ENCODE assay signal across 1 cellular context in the genomic region with DNA sequence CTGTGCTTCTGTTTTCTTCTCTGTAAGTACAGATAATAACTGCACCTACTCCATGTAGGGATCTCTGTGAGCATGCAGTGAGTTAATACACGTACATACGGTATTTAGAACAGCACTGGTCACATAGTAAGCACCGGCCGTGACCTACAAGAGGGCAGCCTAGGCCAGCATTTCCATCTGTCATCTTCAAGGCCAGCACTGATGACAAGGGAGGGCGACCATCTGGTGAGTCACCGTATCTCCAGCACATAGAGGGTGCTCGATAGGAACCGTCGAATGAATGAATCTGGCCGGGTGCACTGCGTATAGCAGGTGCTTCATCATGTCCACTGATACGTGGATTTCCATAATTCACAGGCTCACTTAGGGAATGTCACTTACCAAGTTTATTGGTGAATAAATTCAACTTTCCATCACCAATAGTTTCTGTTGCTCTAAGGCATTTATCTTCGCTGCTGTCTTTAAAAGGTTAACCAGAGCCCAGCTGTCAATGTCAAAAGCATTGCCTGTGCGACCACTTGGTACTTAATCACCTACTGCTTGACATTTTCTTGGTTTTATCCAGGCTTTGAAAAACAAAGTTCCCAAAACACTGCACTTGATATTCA.
TF ChIP-seq lines count a peak whose summit lies in the region.

No MANE protein-coding gene starts in this region.

TF ChIP-seq in K562, 482 proteins besides CTCF, POLR2A, EP300 and RAD21 (continued from another document and continues in another):
- TF ChIP-seq CHD7 (IDR thresholded peaks at IDR 0.05; ENCODE audit: low read depth, low read length) (peak; percentile 69), SAFB (IDR thresholded peaks at IDR 0.05; ENCODE audit: borderline replicate concordance, low read depth, low read length) (no peak), PHF21A (IDR thresholded peaks at IDR 0.05; ENCODE audit: borderline replicate concordance, low read depth) (peak; percentile 100), TCF3 (CRISPR knock-in tag; IDR thresholded peaks at IDR 0.05) (peak; percentile 87), BHLHE40 (IDR thresholded peaks at IDR 0.05; ENCODE audit: low read length) (peak; percentile 60), ZNF766 (CRISPR knock-in tag; conservative IDR thresholded peaks at IDR 0.05) (0 out of 2 replicates have a peak, but pooled peaks have one; percentile 51), SLC30A9 (CRISPR knock-in tag; IDR thresholded peaks at IDR 0.05) (no peak), ETV5 (CRISPR knock-in tag; IDR thresholded peaks at IDR 0.05; ENCODE audit: low read depth) (no peak), PHF8 (IDR thresholded peaks at IDR 0.05; ENCODE audit: borderline replicate concordance, low read length) (no peak; the same call in 1 of the 2 replicates), PKNOX1 (IDR thresholded peaks at IDR 0.05) (peak; percentile 81), MTA2 (IDR thresholded peaks at IDR 0.05; ENCODE audit: low read depth) (peak; percentile 39; the same call in 1 of the 2 replicates), NBN (IDR thresholded peaks at IDR 0.05; ENCODE audit: low read depth) (0 out of 2 replicates have a peak, but pooled peaks have one; percentile 44), ZNF282 (CRISPR knock-in tag; IDR thresholded peaks at IDR 0.05) (no peak), TOE1 (IDR thresholded peaks at IDR 0.05; ENCODE audit: borderline replicate concordance) (no peak; the same call in 1 of the 2 replicates), TOE1 (CRISPR knock-in tag; IDR thresholded peaks at IDR 0.05; ENCODE audit: borderline replicate concordance, low read depth) (no peak), HSF4 (CRISPR knock-in tag; IDR thresholded peaks at IDR 0.05; ENCODE audit: borderline replicate concordance) (no peak), POLR2AphosphoS5 (IDR thresholded peaks at IDR 0.05; ENCODE audit: control insufficient read depth, insufficient read depth, low read depth, low read length) (peak; percentile 23; the same call in 1 of the 2 replicates), SMAD4 (CRISPR knock-in tag; conservative IDR thresholded peaks at IDR 0.05) (peak; percentile 23; the same call in 1 of the 2 replicates), GTF2E2 (tag; IDR thresholded peaks at IDR 0.05) (no peak)
- TF ChIP-seq, protein P1, sequence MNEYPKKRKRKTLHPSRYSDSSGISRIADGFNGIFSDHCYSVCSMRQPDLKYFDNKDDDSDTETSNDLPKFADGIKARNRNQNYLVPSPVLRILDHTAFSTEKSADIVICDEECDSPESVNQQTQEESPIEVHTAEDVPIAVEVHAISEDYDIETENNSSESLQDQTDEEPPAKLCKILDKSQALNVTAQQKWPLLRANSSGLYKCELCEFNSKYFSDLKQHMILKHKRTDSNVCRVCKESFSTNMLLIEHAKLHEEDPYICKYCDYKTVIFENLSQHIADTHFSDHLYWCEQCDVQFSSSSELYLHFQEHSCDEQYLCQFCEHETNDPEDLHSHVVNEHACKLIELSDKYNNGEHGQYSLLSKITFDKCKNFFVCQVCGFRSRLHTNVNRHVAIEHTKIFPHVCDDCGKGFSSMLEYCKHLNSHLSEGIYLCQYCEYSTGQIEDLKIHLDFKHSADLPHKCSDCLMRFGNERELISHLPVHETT (CRISPR knock-in tag; conservative IDR thresholded peaks at IDR 0.05 in 1 of 2, IDR thresholded peaks at IDR 0.05 in 1 of 2): peak in 1 of 2 experiments; percentile 74; a peak in 2 of 4 replicates
- TF ChIP-seq, protein P2, sequence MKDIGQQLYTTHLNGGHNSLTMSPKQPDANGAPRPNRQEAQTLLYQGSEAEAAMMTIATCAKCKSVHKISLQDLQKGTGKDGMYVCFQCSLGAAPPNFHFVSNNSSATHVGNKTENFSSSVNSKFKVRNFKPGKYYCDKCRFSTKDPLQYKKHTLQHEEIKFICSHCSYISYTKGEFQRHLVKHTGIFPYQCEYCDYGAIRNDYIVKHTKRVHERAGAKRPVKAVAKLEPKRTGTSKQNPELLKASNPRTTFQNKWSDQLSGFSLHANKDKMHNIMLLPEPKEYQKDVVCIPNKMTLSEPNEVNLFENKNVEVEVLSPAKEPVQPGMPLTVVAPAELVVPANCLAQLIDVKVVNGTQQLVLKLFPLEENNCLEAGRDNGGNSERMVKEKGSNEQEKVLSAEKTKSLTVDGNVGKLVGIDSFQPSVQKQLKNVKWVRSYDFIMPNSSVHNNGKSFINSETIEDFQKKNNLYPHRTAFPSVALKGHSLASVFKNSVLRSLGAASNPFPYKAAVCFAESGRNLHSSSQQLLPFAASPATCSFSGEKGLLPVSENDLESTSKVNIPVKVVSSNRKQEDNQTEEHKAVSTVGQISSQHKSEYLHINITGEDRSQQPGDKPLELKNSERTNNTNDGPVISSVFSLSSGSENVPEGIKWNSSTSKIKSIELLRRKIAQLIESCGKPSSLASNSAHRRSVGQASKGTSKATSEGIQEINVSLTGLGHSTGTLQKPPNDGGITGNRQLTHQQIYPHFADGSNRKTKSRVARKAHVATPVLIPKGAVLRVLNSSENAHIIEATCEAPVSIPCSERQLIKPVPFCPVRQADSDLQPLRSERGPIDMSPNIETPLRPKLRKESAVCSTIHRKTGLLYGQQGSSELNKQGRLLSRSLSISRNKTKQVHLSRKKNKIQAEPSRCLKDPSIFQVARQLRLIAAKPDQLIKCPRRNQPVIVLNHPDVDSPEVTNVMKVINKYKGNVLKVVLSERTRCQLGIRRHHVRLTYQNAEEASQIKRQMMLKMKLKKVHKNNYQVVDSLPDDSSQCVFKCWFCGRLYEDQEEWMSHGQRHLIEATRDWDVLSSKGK (CRISPR knock-in tag; IDR thresholded peaks at IDR 0.05): no peak
- TF ChIP-seq, protein P3, sequence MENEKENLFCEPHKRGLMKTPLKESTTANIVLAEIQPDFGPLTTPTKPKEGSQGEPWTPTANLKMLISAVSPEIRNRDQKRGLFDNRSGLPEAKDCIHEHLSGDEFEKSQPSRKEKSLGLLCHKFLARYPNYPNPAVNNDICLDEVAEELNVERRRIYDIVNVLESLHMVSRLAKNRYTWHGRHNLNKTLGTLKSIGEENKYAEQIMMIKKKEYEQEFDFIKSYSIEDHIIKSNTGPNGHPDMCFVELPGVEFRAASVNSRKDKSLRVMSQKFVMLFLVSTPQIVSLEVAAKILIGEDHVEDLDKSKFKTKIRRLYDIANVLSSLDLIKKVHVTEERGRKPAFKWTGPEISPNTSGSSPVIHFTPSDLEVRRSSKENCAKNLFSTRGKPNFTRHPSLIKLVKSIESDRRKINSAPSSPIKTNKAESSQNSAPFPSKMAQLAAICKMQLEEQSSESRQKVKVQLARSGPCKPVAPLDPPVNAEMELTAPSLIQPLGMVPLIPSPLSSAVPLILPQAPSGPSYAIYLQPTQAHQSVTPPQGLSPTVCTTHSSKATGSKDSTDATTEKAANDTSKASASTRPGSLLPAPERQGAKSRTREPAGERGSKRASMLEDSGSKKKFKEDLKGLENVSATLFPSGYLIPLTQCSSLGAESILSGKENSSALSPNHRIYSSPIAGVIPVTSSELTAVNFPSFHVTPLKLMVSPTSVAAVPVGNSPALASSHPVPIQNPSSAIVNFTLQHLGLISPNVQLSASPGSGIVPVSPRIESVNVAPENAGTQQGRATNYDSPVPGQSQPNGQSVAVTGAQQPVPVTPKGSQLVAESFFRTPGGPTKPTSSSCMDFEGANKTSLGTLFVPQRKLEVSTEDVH (IDR thresholded peaks at IDR 0.05; ENCODE audit: low read depth, partially characterized antibody): peak; percentile 29
- TF ChIP-seq, protein P4, sequence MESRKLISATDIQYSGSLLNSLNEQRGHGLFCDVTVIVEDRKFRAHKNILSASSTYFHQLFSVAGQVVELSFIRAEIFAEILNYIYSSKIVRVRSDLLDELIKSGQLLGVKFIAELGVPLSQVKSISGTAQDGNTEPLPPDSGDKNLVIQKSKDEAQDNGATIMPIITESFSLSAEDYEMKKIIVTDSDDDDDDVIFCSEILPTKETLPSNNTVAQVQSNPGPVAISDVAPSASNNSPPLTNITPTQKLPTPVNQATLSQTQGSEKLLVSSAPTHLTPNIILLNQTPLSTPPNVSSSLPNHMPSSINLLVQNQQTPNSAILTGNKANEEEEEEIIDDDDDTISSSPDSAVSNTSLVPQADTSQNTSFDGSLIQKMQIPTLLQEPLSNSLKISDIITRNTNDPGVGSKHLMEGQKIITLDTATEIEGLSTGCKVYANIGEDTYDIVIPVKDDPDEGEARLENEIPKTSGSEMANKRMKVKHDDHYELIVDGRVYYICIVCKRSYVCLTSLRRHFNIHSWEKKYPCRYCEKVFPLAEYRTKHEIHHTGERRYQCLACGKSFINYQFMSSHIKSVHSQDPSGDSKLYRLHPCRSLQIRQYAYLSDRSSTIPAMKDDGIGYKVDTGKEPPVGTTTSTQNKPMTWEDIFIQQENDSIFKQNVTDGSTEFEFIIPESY (CRISPR knock-in tag; IDR thresholded peaks at IDR 0.05): 0 out of 2 replicates have a peak, but pooled peaks have one; percentile 19
- TF ChIP-seq, protein P5, sequence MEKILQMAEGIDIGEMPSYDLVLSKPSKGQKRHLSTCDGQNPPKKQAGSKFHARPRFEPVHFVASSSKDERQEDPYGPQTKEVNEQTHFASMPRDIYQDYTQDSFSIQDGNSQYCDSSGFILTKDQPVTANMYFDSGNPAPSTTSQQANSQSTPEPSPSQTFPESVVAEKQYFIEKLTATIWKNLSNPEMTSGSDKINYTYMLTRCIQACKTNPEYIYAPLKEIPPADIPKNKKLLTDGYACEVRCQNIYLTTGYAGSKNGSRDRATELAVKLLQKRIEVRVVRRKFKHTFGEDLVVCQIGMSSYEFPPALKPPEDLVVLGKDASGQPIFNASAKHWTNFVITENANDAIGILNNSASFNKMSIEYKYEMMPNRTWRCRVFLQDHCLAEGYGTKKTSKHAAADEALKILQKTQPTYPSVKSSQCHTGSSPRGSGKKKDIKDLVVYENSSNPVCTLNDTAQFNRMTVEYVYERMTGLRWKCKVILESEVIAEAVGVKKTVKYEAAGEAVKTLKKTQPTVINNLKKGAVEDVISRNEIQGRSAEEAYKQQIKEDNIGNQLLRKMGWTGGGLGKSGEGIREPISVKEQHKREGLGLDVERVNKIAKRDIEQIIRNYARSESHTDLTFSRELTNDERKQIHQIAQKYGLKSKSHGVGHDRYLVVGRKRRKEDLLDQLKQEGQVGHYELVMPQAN (IDR thresholded peaks at IDR 0.05; ENCODE audit: borderline replicate concordance): no peak
